1 cellular context compared by ENCODE assay signal in the genomic region with DNA sequence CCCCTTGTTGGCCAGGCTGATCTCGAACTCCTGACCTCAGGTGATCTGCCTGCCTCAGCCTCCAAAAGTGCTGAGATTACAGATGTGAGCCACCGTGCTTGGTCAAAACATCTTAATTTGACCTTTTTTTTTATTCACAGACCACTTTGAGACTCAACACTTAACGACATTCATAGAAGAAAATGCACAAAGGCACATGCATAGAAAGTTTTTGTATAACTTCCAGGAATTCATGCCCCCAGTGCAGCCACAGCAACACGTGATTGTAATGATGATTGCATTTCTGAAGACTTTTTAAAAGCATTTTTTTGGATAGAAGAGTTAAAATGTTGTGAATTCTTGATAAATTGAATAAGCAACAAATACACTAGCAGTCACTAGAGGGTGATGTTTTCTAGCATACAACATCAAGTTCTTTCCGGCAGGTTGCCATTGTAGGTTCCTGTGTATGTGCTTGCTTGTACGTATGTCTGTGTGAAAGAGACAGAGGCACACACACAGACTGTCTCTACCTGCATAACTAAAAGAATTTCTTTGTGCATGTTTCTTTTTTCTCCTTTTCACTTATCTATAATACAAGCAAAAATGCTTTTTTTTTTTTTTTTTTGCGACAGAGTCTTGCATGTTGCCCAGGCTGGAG.
TF ChIP-seq lines count a peak whose summit lies in the region.

No MANE protein-coding gene starts in this region.

TF ChIP-seq in IMR-90, 13 proteins besides CTCF, POLR2A, EP300 and RAD21:
- TF ChIP-seq SMC3 (IDR thresholded peaks at IDR 0.05; ENCODE audit: low read depth, low read length), result peak; percentile 23; the same call in 1 of the 2 replicates
